2 cellular contexts compared by ENCODE assay signal in the genomic region with DNA sequence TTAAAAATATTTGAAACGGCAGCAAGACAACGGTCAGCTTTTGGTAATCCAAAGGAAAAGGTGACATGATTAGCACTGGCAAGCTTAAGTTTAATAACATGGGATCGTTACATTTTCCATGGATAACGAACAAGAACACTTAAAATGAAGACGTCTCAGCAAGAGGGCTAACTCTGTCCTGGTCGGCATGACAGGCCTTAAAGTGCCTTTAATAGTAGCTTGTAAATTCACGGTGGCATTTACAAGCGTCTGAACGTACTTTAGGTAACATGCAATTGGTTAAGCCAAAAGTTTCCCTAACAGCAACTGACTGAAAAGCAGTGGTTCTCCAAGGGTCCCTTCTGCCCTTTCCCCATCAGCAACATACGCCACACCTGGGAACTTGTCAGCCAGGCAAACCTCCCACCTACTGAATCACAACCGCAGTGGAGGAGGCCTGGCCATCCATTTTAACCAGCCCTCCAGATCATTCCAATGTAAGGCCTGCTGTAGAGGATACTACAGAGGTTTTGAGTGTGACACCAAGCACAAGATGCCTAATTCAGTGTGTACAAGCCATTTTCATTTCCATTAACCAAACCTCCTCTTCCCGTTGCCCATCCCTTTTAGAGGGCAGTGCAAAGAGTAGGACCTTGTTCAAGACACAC.
A peak's percentile ranks its signal among the peaks of the same experiment; 100 is the strongest.
TF ChIP-seq lines count a peak whose summit lies in the region.

No MANE protein-coding gene starts in this region.

TF ChIP-seq in HEK293, 187 proteins besides CTCF, POLR2A, EP300 and RAD21 (continued from another document):
- TF ChIP-seq KLF16 (tag by site-specific recombination; IDR thresholded peaks at IDR 0.05) (peak; percentile 30; the same call in 1 of the 2 replicates), GLIS1 (tag by site-specific recombination; IDR thresholded peaks at IDR 0.05) (peak; percentile 35; the same call in 1 of the 2 replicates), IKZF3 (tag by site-specific recombination; IDR thresholded peaks at IDR 0.05) (no peak), ZNF561 (tag by site-specific recombination; IDR thresholded peaks at IDR 0.05; ENCODE audit: borderline replicate concordance) (peak; percentile 36; the same call in 1 of the 2 replicates), ZNF335 (tag by site-specific recombination; conservative IDR thresholded peaks at IDR 0.05) (peak; percentile 17; the same call in 1 of the 2 replicates), ZNF600 (tag by site-specific recombination; IDR thresholded peaks at IDR 0.05) (peak; percentile 21; the same call in 1 of the 2 replicates), FEZF1 (tag by site-specific recombination; IDR thresholded peaks at IDR 0.05) (peak; percentile 65)
- TF ChIP-seq, protein P1, sequence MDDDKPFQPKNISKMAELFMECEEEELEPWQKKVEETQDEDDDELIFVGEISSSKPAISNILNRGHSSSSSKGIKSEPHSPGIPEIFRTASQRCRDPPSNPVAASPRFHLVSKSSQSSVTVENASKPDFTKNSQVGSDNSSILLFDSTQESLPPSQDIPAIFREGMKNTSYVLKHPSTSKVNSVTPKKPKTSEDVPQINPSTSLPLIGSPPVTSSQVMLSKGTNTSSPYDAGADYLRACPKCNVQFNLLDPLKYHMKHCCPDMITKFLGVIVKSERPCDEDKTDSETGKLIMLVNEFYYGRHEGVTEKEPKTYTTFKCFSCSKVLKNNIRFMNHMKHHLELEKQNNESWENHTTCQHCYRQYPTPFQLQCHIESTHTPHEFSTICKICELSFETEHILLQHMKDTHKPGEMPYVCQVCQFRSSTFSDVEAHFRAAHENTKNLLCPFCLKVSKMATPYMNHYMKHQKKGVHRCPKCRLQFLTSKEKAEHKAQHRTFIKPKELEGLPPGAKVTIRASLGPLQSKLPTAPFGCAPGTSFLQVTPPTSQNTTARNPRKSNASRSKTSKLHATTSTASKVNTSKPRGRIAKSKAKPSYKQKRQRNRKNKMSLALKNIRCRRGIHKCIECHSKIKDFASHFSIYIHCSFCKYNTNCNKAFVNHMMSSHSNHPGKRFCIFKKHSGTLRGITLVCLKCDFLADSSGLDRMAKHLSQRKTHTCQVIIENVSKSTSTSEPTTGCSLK (tag by site-specific recombination; IDR thresholded peaks at IDR 0.05): no peak

TF ChIP-seq in HepG2, 621 proteins besides CTCF, POLR2A, EP300 and RAD21 (continued from another document):
- TF ChIP-seq ZFX (CRISPR knock-in tag; IDR thresholded peaks at IDR 0.05; ENCODE audit: low read depth): no peak
- TF ChIP-seq PCBP1 (IDR thresholded peaks at IDR 0.05; ENCODE audit: borderline replicate concordance, low read depth, low read length): no peak
- no peak for TF ChIP-seq NKX3-1 (CRISPR knock-in tag; IDR thresholded peaks at IDR 0.05)
- TF ChIP-seq, protein P2, sequence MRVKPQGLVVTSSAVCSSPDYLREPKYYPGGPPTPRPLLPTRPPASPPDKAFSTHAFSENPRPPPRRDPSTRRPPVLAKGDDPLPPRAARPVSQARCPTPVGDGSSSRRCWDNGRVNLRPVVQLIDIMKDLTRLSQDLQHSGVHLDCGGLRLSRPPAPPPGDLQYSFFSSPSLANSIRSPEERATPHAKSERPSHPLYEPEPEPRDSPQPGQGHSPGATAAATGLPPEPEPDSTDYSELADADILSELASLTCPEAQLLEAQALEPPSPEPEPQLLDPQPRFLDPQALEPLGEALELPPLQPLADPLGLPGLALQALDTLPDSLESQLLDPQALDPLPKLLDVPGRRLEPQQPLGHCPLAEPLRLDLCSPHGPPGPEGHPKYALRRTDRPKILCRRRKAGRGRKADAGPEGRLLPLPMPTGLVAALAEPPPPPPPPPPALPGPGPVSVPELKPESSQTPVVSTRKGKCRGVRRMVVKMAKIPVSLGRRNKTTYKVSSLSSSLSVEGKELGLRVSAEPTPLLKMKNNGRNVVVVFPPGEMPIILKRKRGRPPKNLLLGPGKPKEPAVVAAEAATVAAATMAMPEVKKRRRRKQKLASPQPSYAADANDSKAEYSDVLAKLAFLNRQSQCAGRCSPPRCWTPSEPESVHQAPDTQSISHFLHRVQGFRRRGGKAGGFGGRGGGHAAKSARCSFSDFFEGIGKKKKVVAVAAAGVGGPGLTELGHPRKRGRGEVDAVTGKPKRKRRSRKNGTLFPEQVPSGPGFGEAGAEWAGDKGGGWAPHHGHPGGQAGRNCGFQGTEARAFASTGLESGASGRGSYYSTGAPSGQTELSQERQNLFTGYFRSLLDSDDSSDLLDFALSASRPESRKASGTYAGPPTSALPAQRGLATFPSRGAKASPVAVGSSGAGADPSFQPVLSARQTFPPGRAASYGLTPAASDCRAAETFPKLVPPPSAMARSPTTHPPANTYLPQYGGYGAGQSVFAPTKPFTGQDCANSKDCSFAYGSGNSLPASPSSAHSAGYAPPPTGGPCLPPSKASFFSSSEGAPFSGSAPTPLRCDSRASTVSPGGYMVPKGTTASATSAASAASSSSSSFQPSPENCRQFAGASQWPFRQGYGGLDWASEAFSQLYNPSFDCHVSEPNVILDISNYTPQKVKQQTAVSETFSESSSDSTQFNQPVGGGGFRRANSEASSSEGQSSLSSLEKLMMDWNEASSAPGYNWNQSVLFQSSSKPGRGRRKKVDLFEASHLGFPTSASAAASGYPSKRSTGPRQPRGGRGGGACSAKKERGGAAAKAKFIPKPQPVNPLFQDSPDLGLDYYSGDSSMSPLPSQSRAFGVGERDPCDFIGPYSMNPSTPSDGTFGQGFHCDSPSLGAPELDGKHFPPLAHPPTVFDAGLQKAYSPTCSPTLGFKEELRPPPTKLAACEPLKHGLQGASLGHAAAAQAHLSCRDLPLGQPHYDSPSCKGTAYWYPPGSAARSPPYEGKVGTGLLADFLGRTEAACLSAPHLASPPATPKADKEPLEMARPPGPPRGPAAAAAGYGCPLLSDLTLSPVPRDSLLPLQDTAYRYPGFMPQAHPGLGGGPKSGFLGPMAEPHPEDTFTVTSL (CRISPR knock-in tag; IDR thresholded peaks at IDR 0.05; ENCODE audit: borderline replicate concordance): no peak
- TF ChIP-seq, protein P3, sequence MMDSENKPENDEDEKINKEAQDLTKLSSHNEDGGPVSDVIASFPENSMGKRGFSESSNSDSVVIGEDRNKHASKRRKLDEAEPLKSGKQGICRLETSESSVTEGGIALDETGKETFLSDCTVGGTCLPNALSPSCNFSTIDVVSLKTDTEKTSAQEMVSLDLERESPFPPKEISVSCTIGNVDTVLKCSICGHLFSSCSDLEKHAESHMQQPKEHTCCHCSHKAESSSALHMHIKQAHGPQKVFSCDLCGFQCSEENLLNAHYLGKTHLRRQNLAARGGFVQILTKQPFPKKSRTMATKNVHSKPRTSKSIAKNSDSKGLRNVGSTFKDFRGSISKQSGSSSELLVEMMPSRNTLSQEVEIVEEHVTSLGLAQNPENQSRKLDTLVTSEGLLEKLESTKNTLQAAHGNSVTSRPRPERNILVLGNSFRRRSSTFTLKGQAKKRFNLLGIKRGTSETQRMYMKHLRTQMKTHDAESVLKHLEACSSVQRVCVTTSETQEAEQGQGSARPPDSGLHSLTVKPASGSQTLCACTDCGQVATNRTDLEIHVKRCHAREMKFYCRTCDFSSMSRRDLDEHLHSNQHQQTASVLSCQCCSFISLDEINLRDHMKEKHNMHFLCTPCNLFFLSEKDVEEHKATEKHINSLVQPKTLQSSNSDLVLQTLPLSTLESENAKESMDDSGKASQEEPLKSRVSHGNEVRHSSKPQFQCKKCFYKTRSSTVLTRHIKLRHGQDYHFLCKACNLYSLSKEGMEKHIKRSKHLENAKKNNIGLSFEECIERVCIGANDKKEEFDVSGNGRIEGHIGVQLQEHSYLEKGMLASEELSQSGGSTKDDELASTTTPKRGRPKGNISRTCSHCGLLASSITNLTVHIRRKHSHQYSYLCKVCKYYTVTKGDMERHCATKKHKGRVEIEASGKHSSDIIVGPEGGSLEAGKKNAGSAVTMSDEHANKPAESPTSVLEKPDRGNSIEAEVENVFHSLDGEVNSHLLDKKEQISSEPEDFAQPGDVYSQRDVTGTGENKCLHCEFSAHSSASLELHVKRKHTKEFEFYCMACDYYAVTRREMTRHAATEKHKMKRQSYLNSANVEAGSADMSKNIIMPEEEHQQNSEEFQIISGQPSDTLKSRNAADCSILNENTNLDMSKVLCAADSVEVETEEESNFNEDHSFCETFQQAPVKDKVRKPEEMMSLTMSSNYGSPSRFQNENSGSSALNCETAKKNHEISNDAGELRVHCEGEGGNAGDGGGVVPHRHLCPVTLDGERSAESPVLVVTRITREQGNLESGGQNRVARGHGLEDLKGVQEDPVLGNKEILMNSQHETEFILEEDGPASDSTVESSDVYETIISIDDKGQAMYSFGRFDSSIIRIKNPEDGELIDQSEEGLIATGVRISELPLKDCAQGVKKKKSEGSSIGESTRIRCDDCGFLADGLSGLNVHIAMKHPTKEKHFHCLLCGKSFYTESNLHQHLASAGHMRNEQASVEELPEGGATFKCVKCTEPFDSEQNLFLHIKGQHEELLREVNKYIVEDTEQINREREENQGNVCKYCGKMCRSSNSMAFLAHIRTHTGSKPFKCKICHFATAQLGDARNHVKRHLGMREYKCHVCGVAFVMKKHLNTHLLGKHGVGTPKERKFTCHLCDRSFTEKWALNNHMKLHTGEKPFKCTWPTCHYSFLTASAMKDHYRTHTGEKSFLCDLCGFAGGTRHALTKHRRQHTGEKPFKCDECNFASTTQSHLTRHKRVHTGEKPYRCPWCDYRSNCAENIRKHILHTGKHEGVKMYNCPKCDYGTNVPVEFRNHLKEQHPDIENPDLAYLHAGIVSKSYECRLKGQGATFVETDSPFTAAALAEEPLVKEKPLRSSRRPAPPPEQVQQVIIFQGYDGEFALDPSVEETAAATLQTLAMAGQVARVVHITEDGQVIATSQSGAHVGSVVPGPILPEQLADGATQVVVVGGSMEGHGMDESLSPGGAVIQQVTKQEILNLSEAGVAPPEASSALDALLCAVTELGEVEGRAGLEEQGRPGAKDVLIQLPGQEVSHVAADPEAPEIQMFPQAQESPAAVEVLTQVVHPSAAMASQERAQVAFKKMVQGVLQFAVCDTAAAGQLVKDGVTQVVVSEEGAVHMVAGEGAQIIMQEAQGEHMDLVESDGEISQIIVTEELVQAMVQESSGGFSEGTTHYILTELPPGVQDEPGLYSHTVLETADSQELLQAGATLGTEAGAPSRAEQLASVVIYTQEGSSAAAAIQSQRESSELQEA (CRISPR knock-in tag; IDR thresholded peaks at IDR 0.05; ENCODE audit: not compliant biosample characterization): no peak
- TF ChIP-seq, protein P4, sequence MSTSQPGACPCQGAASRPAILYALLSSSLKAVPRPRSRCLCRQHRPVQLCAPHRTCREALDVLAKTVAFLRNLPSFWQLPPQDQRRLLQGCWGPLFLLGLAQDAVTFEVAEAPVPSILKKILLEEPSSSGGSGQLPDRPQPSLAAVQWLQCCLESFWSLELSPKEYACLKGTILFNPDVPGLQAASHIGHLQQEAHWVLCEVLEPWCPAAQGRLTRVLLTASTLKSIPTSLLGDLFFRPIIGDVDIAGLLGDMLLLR (CRISPR knock-in tag; IDR thresholded peaks at IDR 0.05): no peak
